16 cellular contexts compared by ENCODE assay signal in the genomic region with DNA sequence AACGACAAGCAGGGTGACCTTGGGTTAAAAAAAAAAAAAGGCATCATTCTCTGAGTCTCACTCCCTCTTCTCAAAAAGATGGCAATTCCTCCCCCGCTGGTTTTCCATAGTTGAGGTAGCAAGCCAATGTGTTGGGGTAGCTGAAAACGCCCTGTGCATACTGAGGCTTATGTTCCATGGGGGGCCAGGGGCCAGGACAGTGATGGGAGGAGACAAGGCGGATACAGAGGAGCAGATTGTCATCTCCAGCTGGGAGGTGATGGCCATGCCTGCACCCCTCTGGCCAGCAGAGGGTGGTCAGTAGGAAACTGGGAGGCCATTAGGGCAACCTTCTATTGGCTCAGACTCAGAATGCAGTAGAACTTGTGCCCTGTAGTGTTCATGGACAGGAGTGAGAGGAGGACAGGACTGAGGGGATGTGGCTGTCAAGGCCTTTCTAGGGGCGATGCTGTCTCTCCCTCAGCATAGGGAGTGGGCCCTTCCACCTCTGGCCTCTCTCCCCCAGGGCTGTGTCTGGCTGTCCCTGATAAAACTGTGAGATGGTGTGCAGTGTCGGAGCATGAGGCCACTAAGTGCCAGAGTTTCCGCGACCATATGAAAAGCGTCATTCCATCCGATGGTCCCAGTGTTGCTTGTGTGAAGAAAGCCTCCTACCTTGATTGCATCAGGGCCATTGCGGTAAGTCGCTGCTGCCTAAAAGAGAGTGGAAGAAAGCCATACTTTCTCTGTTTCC. TPM values are rescaled to one million over a fixed set of nuclear protein-coding genes. Genes with fewer than 3 reads are reported as not detected.
DNase-seq lines count a peak whose midpoint lies in the region; ATAC-seq and TF ChIP-seq lines count a peak whose summit lies in the region.
"Had no signal": no experiment of that assay in that cellular context is flagged by ENCODE, and none has a peak within 500 bp of the region (broad histone marks: within the 10 kb centered on the region; RNA-seq: fewer than 3 reads in every experiment).

No MANE protein-coding gene starts in this region.

- WGBS in adrenal gland, 4 donors: 81 to 90% (median 87%) methylated on average over 11 to 12 of the region's 12 CpGs

- H3K27me3 ChIP-seq in dorsolateral prefrontal cortex (no peaks in the 10 kb centered on the region), adrenal gland (no peaks in the 10 kb centered on the region)

- peaks cover 3% of the 10 kb centered on the region for H3K4me1 Mint-ChIP-seq in activated CD8-positive, alpha-beta memory T cell treated with anti-CD3 and anti-CD28 coated beads, Interleukin-2, amount 10 ng/mL, durations not matched to agents 7 days and 5 days
- H3K4me1 Mint-ChIP-seq: B cell had no signal

- no peak for DNase-seq in activated CD8-positive, alpha-beta memory T cell treated with anti-CD3 and anti-CD28 coated beads, Interleukin-2, amount 10 ng/mL, durations not matched to agents 7 days and 5 days
- DNase-seq in activated CD8-positive, alpha-beta memory T cell treated with anti-CD3 and anti-CD28 coated beads for 24 hours: no peak
- DNase-seq in dorsolateral prefrontal cortex (no peak), medulla oblongata (ENCODE audit: extremely low spot score) (peak; percentile 41), adrenal gland (no peak), occipital lobe (lab: John Stamatoyannopoulos, UW) (no peak), T-helper 1 cell (no peak)
- no peak for DNase-seq in activated CD4-positive, CD25-positive, alpha-beta regulatory T cell (lab: John Stamatoyannopoulos, UW)
- DNase-seq: DMS79 treated with DMSO at 0.1 percent for 48 hours, KBM-7, NCI-H1694 treated with DMSO at 0.1 percent for 48 hours, NCI-H2107, NCI-H510A treated with DMSO at 0.1 percent for 48 hours, NCI-H774 had no signal

- no peaks in the 10 kb centered on the region for H3K9me3 ChIP-seq in adrenal gland (replicated peaks in 1 of 3)

- TF ChIP-seq CTCF in dorsolateral prefrontal cortex (IDR thresholded peaks at IDR 0.05 in 54 of 56, conservative IDR thresholded peaks at IDR 0.05 in 2 of 56; ENCODE audit: low read depth in 1 of 56, partially characterized antibody in 56 of 56) (peak in 17 of 56 donors; percentile 3 to 38 (median 20)), adrenal gland (IDR thresholded peaks at IDR 0.05) (no peak)

- H3K4me3 ChIP-seq in dorsolateral prefrontal cortex (peak overlapping the region; percentile 33 to 90 (median 65)), adrenal gland (no peak overlapping the region)

- H3K27ac Mint-ChIP-seq in activated CD8-positive, alpha-beta memory T cell treated with anti-CD3 and anti-CD28 coated beads, Interleukin-2, amount 10 ng/mL, durations not matched to agents 7 days and 5 days: no peak overlapping the region
- H3K27ac Mint-ChIP-seq: B cell had no signal

- no peak for TF ChIP-seq POLR2A in adrenal gland (IDR thresholded peaks at IDR 0.05)

- peak; percentile 9 for ATAC-seq in activated CD8-positive, alpha-beta memory T cell treated with anti-CD3 and anti-CD28 coated beads, Interleukin-2, amount 10 ng/mL, durations not matched to agents 7 days and 5 days

- H3K9me3 Mint-ChIP-seq in activated CD8-positive, alpha-beta memory T cell treated with anti-CD3 and anti-CD28 coated beads, Interleukin-2, amount 10 ng/mL, durations not matched to agents 7 days and 5 days (ENCODE audit: low read depth): no peaks in the 10 kb centered on the region

- H3K4me3 Mint-ChIP-seq in activated CD8-positive, alpha-beta memory T cell treated with anti-CD3 and anti-CD28 coated beads, Interleukin-2, amount 10 ng/mL, durations not matched to agents 7 days and 5 days: no peak overlapping the region
- H3K4me3 Mint-ChIP-seq: B cell had no signal

- intact Hi-C loops in dorsolateral prefrontal cortex (cut with DNase I): loop anchor here (5.0 to 10.0 kb wide), 4 partner anchors 36 to 173 kb away; a partner anchor contains a TSS
- intact Hi-C loops in adrenal gland (cut with DNase I): no loop called here

- H3K27ac ChIP-seq in dorsolateral prefrontal cortex (peak overlapping the region in 57 of 59 donors; percentile 8 to 100 (median 98)), adrenal gland (no peak overlapping the region)
- H3K27ac ChIP-seq: 22Rv1 had no signal

- H3K36me3 ChIP-seq in adrenal gland (replicated peaks in 1 of 2): no peaks in the 10 kb centered on the region

- no peaks in the 10 kb centered on the region for H3K36me3 Mint-ChIP-seq in activated CD8-positive, alpha-beta memory T cell treated with anti-CD3 and anti-CD28 coated beads, Interleukin-2, amount 10 ng/mL, durations not matched to agents 7 days and 5 days

- peaks cover 38% of the 10 kb centered on the region for H3K27me3 Mint-ChIP-seq in activated CD8-positive, alpha-beta memory T cell treated with anti-CD3 and anti-CD28 coated beads, Interleukin-2, amount 10 ng/mL, durations not matched to agents 7 days and 5 days

- no peaks in the 10 kb centered on the region for H3K4me1 ChIP-seq in adrenal gland (replicated peaks in 1 of 2)

- CTCF ChIA-PET in activated CD8-positive, alpha-beta memory T cell treated with anti-CD3 and anti-CD28 coated beads, Interleukin-2, amount 10 ng/mL, durations not matched to agents 7 days and 5 days (lab: Charles Lee): no interaction called here

RNA-seq across cellular contexts. Expression of a gene that starts 1.9 kb away (rescaled TPM):
- under 1 TPM; 0.16 to 0.91 TPM for total RNA-seq in activated CD8-positive, alpha-beta memory T cell treated with anti-CD3 and anti-CD28 coated beads, Interleukin-2, amount 10 ng/mL, durations not matched to agents 7 days and 5 days
- 1,000 to 10,000 TPM in 77 of 120 experiments, 100 to 1,000 TPM in 43; 152 to 7,650 (median 1,218) TPM for total RNA-seq in dorsolateral prefrontal cortex
- total RNA-seq in adrenal gland: 10 to 100 TPM in 2 of 8 donors, 1 to 10 TPM in 3, under 1 TPM in 2, not detected in 1; under 0.01 to 15.5 (median 2.2) TPM
- polyA plus RNA-seq in adrenal gland: 10 to 100 TPM in 1 of 3 donors, 1 to 10 TPM in 2; 1.9 to 12.3 (median 3.5) TPM
- 2.5 TPM for total RNA-seq in occipital lobe

RNA-seq across cellular contexts. Expression of a gene that starts 57.5 kb away (rescaled TPM):
- 10 to 100 TPM; 44.2 to 61.3 TPM for total RNA-seq in activated CD8-positive, alpha-beta memory T cell treated with anti-CD3 and anti-CD28 coated beads, Interleukin-2, amount 10 ng/mL, durations not matched to agents 7 days and 5 days
- total RNA-seq in dorsolateral prefrontal cortex (10 to 100 TPM; 22.8 to 66.1 (median 40.5) TPM), adrenal gland (100 to 1,000 TPM in 1 of 8 donors, 10 to 100 TPM in 7; 18.8 to 177 (median 48.7) TPM), occipital lobe (32.8 TPM)
- 100 to 1,000 TPM in 1 of 3 donors, 10 to 100 TPM in 2; 13.0 to 136 (median 26.7) TPM for polyA plus RNA-seq in adrenal gland

Comparison
In these comparisons a context has a peak if more than half of its experiments do, and no peak if none do; other contexts are left out.
1. H3K27ac ChIP-seq: peak in dorsolateral prefrontal cortex (57 of 59); none in adrenal gland (0 of 5).
2. H3K4me3 ChIP-seq: peak in dorsolateral prefrontal cortex (59 of 59); none in adrenal gland (0 of 4).
3. RNA of a gene that starts 1.9 kb away (total RNA-seq): 152 to 7,650 TPM in dorsolateral prefrontal cortex; 2.5 TPM in occipital lobe (single experiment), under 0.01 to 15.5 TPM in adrenal gland and 0.16 to 0.91 TPM in activated CD8-positive, alpha-beta memory T cell treated with anti-CD3 and anti-CD28 coated beads, Interleukin-2, amount 10 ng/mL, durations not matched to agents 7 days and 5 days; every median in the first group is over 4 times any median in the second.
4. intact Hi-C loops: an anchor here in dorsolateral prefrontal cortex (5.0 to 10.0 kb wide); none called in adrenal gland.